In genomic region chr21:35510294-35510693, GRCh38 we compare ENCODE assay signal across 15 cellular contexts.
DNase-seq lines count a peak whose midpoint lies in the region; ATAC-seq and TF ChIP-seq lines count a peak whose summit lies in the region.
"Had no signal": no experiment of that assay in that cellular context is flagged by ENCODE, and none has a peak within 500 bp of the region (broad histone marks: within the 10 kb centered on the region; RNA-seq: fewer than 3 reads in every experiment).

No MANE protein-coding gene starts in this region.

- no peaks in the 10 kb centered on the region for H3K9me3 ChIP-seq in DND-41 (ENCODE audit: insufficient read depth, low read length, severe bottlenecking)
- no peaks in the 10 kb centered on the region for H3K9me3 ChIP-seq in PC-3 (ENCODE audit: low read length)
- H3K9me3 ChIP-seq in CD4-positive, alpha-beta T cell (ENCODE audit: control insufficient read depth, low read length): no peaks in the 10 kb centered on the region
- H3K9me3 ChIP-seq: BLaER1 treated with 17β-estradiol and CSF1 and Interleukin-3, amounts not matched to agents 10 nM and 100 nM had no signal

- POLR2A ChIA-PET in PC-3 (lab: Charles Lee; ENCODE audit: unreplicated experiment): no interaction called here
- POLR2A ChIA-PET in CD4-positive, alpha-beta T cell (lab: Charles Lee): no interaction called here

- H3K4me3 ChIP-seq in DND-41 (ENCODE audit: low read depth in 1 of 2, low read length in 2 of 2) (no peak overlapping the region), PC-3 (ENCODE audit: low read length) (no peak overlapping the region), mesendoderm (ENCODE audit: low read length) (no peak overlapping the region)
- H3K4me3 ChIP-seq: BLaER1 treated with 17β-estradiol and CSF1 and Interleukin-3, amounts not matched to agents 10 nM and 100 nM had no signal

- peak overlapping the region; percentile 63; the same call in 1 of the 2 replicates for H3K27ac ChIP-seq in DND-41 (ENCODE audit: low read length)
- peak overlapping the region; percentile 95 for H3K27ac ChIP-seq in PC-3 (ENCODE audit: low read length)
- H3K27ac ChIP-seq in epithelial cell of prostate: peak overlapping the region; percentile 91
- H3K27ac ChIP-seq in mesendoderm (ENCODE audit: low read depth, low read length): no peak overlapping the region
- no peak overlapping the region for H3K27ac ChIP-seq in CD4-positive, alpha-beta T cell (ENCODE audit: low read depth, low read length)

- H3K27ac Mint-ChIP-seq in CD4-positive, alpha-beta T cell: no peak overlapping the region
- H3K27ac Mint-ChIP-seq: CD4-positive, alpha-beta memory T cell; H9 had no signal

- H4K5ac ChIP-seq in mesendoderm (ENCODE audit: low read length): no peak overlapping the region

- intact Hi-C loops in PC-3 (cut with micrococcal nuclease): loop anchor here (2.0 to 5.0 kb wide), 4 partner anchors 107 to 621 kb away; partner anchors contain the start of gene RUNX1
- intact Hi-C loops in CD4-positive, alpha-beta T cell (cut with DNase I, micrococcal nuclease): no loop called here

- no peak overlapping the region for H3K56ac ChIP-seq in mesendoderm (ENCODE audit: low read length)

- peaks cover 50% of the 10 kb centered on the region for H3K4me1 Mint-ChIP-seq in CD4-positive, alpha-beta T cell (ENCODE audit: low read depth)

- no peaks in the 10 kb centered on the region for H3K79me1 ChIP-seq in mesendoderm (ENCODE audit: low read length)

- H3K79me2 ChIP-seq in DND-41 (ENCODE audit: insufficient read depth, low read length) (no peaks in the 10 kb centered on the region), PC-3 (ENCODE audit: low read length) (no peaks in the 10 kb centered on the region), mesendoderm (ENCODE audit: control insufficient read depth, insufficient read depth, low read length) (no peaks in the 10 kb centered on the region)

- H3K4me2 ChIP-seq in DND-41 (ENCODE audit: insufficient read depth, low read length) (no peak overlapping the region), PC-3 (ENCODE audit: low read length) (0 out of 2 replicates have a peak overlapping the region, but pooled peaks have one; percentile 67), mesendoderm (ENCODE audit: low read length) (no peak overlapping the region)

- H3K36me3 ChIP-seq in DND-41 (ENCODE audit: insufficient read depth, low read length) (no peaks in the 10 kb centered on the region), PC-3 (ENCODE audit: low read depth, low read length) (no peaks in the 10 kb centered on the region), mesendoderm (ENCODE audit: control insufficient read depth, insufficient read depth, low read length) (no peaks in the 10 kb centered on the region)
- H3K36me3 ChIP-seq: BLaER1 treated with 17β-estradiol and CSF1 and Interleukin-3, amounts not matched to agents 10 nM and 100 nM had no signal

- BruUV-seq in PC-3 (replicated peaks; lab: Mats Ljungman, UMichigan): no TSS peak

- TF ChIP-seq CTCF in DND-41 (IDR thresholded peaks at IDR 0.05; ENCODE audit: borderline replicate concordance, extremely low read depth, low read length, poor library complexity, severe bottlenecking) (no peak), PC-3 (conservative IDR thresholded peaks at IDR 0.05; ENCODE audit: low read depth, low read length) (no peak)
- no peak for TF ChIP-seq CTCF in CD4-positive, alpha-beta T cell (IDR thresholded peaks at IDR 0.05)

- no peak overlapping the region for H3K4me3 Mint-ChIP-seq in CD4-positive, alpha-beta T cell
- H3K4me3 Mint-ChIP-seq: CD4-positive, alpha-beta memory T cell; H9 had no signal

- H3K36me3 Mint-ChIP-seq in CD4-positive, alpha-beta T cell (ENCODE audit: low read depth): no peaks in the 10 kb centered on the region
- H3K36me3 Mint-ChIP-seq: CD4-positive, alpha-beta memory T cell had no signal

- DNase-seq in DND-41 (no peak), PC-3 (no peak), epithelial cell of prostate (ENCODE audit: low read depth, low spot score) (no peak), mesendoderm (no peak)
- DNase-seq in CD4-positive, alpha-beta T cell: no peak
- DNase-seq: ACHN; CD4-positive, alpha-beta memory T cell; DMS79; EL; GOT3; H9 had no signal

- H2BK15ac ChIP-seq in mesendoderm (replicated peaks; ENCODE audit: low read depth): no peak overlapping the region

- H2BK5ac ChIP-seq in mesendoderm (ENCODE audit: low read length): no peak overlapping the region

- no peak overlapping the region for H2BK120ac ChIP-seq in mesendoderm (ENCODE audit: low read depth, low read length)

- no peaks in the 10 kb centered on the region for H4K20me1 ChIP-seq in DND-41 (ENCODE audit: insufficient read depth, low read length)
- H4K20me1 ChIP-seq in PC-3 (ENCODE audit: low read length): no peaks in the 10 kb centered on the region
- H4K20me1 ChIP-seq: BLaER1 treated with 17β-estradiol and CSF1 and Interleukin-3, amounts not matched to agents 10 nM and 100 nM had no signal

- peak overlapping the region; percentile 57 for H3K23ac ChIP-seq in mesendoderm (ENCODE audit: low read length)

- WGBS in mesendoderm (ENCODE audit: extremely low coverage, insufficient coverage, low lambda C conversion rate): no CpG with 5 or more reads among the region's 2 CpGs

- H3K9ac ChIP-seq in DND-41 (ENCODE audit: low read depth, low read length): no peak overlapping the region
- no peak overlapping the region for H3K9ac ChIP-seq in PC-3 (ENCODE audit: low read length)
- no peak overlapping the region for H3K9ac ChIP-seq in mesendoderm (ENCODE audit: low read length)

- H3K4ac ChIP-seq in mesendoderm (ENCODE audit: low read depth, low read length): no peak overlapping the region

- H3K4me1 ChIP-seq in DND-41 (ENCODE audit: insufficient read depth, low read length) (peaks cover 67% of the 10 kb centered on the region), PC-3 (ENCODE audit: insufficient read depth, low read length) (peaks cover 40% of the 10 kb centered on the region), mesendoderm (ENCODE audit: control insufficient read depth, low read depth, low read length) (peaks cover 15% of the 10 kb centered on the region)

- no peaks in the 10 kb centered on the region for H3K27me3 Mint-ChIP-seq in CD4-positive, alpha-beta T cell

- H3K27me3 ChIP-seq in DND-41 (ENCODE audit: insufficient read depth, low read length, poor library complexity) (no peaks in the 10 kb centered on the region), PC-3 (ENCODE audit: low read length) (no peaks in the 10 kb centered on the region), mesendoderm (ENCODE audit: insufficient read depth, low read length, poor library complexity) (no peaks in the 10 kb centered on the region)
- H3K27me3 ChIP-seq in CD4-positive, alpha-beta T cell (ENCODE audit: control insufficient read depth, insufficient read depth, low read length): no peaks in the 10 kb centered on the region
- H3K27me3 ChIP-seq: BLaER1 treated with 17β-estradiol and CSF1 and Interleukin-3, amounts not matched to agents 10 nM and 100 nM had no signal

- H3K9me2 ChIP-seq in PC-3 (replicated peaks; ENCODE audit: low read length): no peaks in the 10 kb centered on the region

- H2AFZ ChIP-seq in DND-41 (ENCODE audit: low read depth, low read length) (no peak overlapping the region), PC-3 (ENCODE audit: low read length) (no peak overlapping the region)

- H2AK5ac ChIP-seq in mesendoderm (ENCODE audit: low read length): no peak overlapping the region

- peaks cover 7% of the 10 kb centered on the region for H3F3A ChIP-seq in PC-3 (ENCODE audit: low read length, unreplicated experiment)

- H3K9me3 Mint-ChIP-seq in CD4-positive, alpha-beta T cell: no peaks in the 10 kb centered on the region

- H4K8ac ChIP-seq in mesendoderm (ENCODE audit: low read depth, low read length): no peak overlapping the region

- H3K18ac ChIP-seq in mesendoderm (ENCODE audit: low read length): no peak overlapping the region

- ATAC-seq in DND-41 (ENCODE audit: insufficient read depth, low read depth) (no peak), PC-3 (no peak), HG03095 (IDR thresholded peaks at IDR 0.05; ENCODE audit: unreplicated experiment) (no peak), GM18858 (IDR thresholded peaks at IDR 0.05; ENCODE audit: unreplicated experiment) (no peak)
- ATAC-seq in CD4-positive, alpha-beta T cell (ENCODE audit: poor library complexity): no peak
- ATAC-seq: HepG2 had no signal

- CTCF ChIA-PET in PC-3 (lab: Charles Lee): no interaction called here
- CTCF ChIA-PET in CD4-positive, alpha-beta T cell (lab: Charles Lee): no interaction called here

Comparison
In these comparisons a context has a peak if more than half of its experiments do, and no peak if none do; other contexts are left out.
1. H3K27ac ChIP-seq: peak in DND-41 (single experiment), PC-3 (single experiment) and epithelial cell of prostate (single experiment); none in mesendoderm (single experiment) and CD4-positive, alpha-beta T cell (single experiment).